8 cellular contexts compared by ENCODE assay signal in the genomic region with DNA sequence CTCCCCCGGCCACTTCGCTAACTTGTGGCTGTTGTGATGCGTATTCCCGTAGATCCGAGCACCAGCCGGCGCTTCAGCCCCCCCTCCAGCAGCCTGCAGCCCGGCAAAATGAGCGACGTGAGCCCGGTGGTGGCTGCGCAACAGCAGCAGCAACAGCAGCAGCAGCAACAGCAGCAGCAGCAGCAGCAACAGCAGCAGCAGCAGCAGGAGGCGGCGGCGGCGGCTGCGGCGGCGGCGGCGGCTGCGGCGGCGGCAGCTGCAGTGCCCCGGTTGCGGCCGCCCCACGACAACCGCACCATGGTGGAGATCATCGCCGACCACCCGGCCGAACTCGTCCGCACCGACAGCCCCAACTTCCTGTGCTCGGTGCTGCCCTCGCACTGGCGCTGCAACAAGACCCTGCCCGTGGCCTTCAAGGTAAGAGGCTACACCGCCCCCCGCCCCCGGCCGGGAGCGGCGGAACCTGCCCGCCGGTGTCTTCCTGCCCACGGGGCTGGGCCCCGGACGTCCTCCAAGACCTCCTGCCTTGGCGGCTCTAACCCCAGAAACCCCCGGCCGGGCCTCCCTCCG. TPM values are rescaled to one million over a fixed set of nuclear protein-coding genes. Genes with fewer than 3 reads are reported as not detected.
DNase-seq lines count a peak whose midpoint lies in the region; ATAC-seq and TF ChIP-seq lines count a peak whose summit lies in the region.

No MANE protein-coding gene starts in this region.

- POLR2A ChIA-PET in activated CD4-positive, alpha-beta T cell treated with anti-CD3 and anti-CD28 coated beads for 36 hours (lab: Charles Lee): no interaction called here

- peak overlapping the region; percentile 71 to 91 (median 80) for H3K27ac Mint-ChIP-seq in IgD-negative memory B cell
- H3K27ac Mint-ChIP-seq in activated CD4-positive, alpha-beta T cell treated with anti-CD3 and anti-CD28 coated beads for 36 hours: peak overlapping the region; percentile 93

- H3K27me3 ChIP-seq in BE2C: peaks cover 97% of the 10 kb centered on the region
- H3K27me3 ChIP-seq in stomach: peaks cover 3 to 75% (median 49%) of the 10 kb centered on the region in 3 donors

- H3K9me3 ChIP-seq in BE2C (no peaks in the 10 kb centered on the region), mesodermal cell (ENCODE audit: control insufficient read depth, low read length) (no peaks in the 10 kb centered on the region), stomach (no peaks in the 10 kb centered on the region)

- peaks cover 43% of the 10 kb centered on the region for H3K27me3 Mint-ChIP-seq in IgD-negative memory B cell
- peaks cover 11% of the 10 kb centered on the region for H3K27me3 Mint-ChIP-seq in activated CD4-positive, alpha-beta T cell treated with anti-CD3 and anti-CD28 coated beads for 36 hours

- H3K4me3 Mint-ChIP-seq in IgD-negative memory B cell: peak overlapping the region; percentile 88 to 98 (median 96)
- peak overlapping the region; percentile 90 for H3K4me3 Mint-ChIP-seq in activated CD4-positive, alpha-beta T cell treated with anti-CD3 and anti-CD28 coated beads for 36 hours

- TF ChIP-seq POLR2A in stomach (IDR thresholded peaks at IDR 0.05): no peak

- CTCF ChIA-PET in activated CD4-positive, alpha-beta T cell treated with anti-CD3 and anti-CD28 coated beads for 36 hours (lab: Charles Lee): interaction anchor here (1.1 kb wide), 1 partner anchor 500 kb away, joined by 3 read pairs; no protein-coding TSS in a partner anchor

- 0 to 2% methylated on average over 36 to 51 of the region's 55 CpGs for whole genome bisulfite sequencing in mesodermal cell (ENCODE audit: insufficient coverage in 2 of 2), 2 experiments
- WGBS in stomach, 5 donors: 0 to 1% (median 1%) methylated on average over 31 to 55 of the region's 55 CpGs

- H3K4me1 ChIP-seq in BE2C (no peaks in the 10 kb centered on the region), mesodermal cell (ENCODE audit: control insufficient read depth, insufficient read depth, low read length, poor library complexity, severe bottlenecking) (peaks cover 15% of the 10 kb centered on the region), stomach (peaks cover 32 to 51% (median 48%) of the 10 kb centered on the region in 4 donors)

- intact Hi-C loops in activated CD4-positive, alpha-beta T cell treated with anti-CD3 and anti-CD28 coated beads for 36 hours (cut with DNase I, micrococcal nuclease): loop anchor here (1.0 to 5.0 kb wide), 11 partner anchors 14 to 780 kb away; no protein-coding TSS in a partner anchor
- intact Hi-C loops in stomach (cut with DNase I; ENCODE audit: low total_unique reads): no loop called here

- no peak overlapping the region for H3K27ac ChIP-seq in mesodermal cell (ENCODE audit: low read depth, low read length, severe bottlenecking)
- peak overlapping the region; percentile 76 to 87 (median 82) for H3K27ac ChIP-seq in stomach

- H3K4me3 ChIP-seq in BE2C (ENCODE audit: low read depth, low read length) (peak overlapping the region; percentile 20; the same call in 1 of the 2 replicates), mesodermal cell (ENCODE audit: extremely low read depth, insufficient read depth, low read length, poor library complexity, severe bottlenecking) (peak overlapping the region; percentile 75), stomach (peak overlapping the region; percentile 56 to 73 (median 63))

- H3K9me3 Mint-ChIP-seq in IgD-negative memory B cell: peaks cover 0 to 2% (median 0%) of the 10 kb centered on the region in 3 donors
- no peaks in the 10 kb centered on the region for H3K9me3 Mint-ChIP-seq in activated CD4-positive, alpha-beta T cell treated with anti-CD3 and anti-CD28 coated beads for 36 hours (ENCODE audit: low read depth)

- H3K36me3 Mint-ChIP-seq in IgD-negative memory B cell: no peaks in the 10 kb centered on the region
- H3K36me3 Mint-ChIP-seq in activated CD4-positive, alpha-beta T cell treated with anti-CD3 and anti-CD28 coated beads for 36 hours (ENCODE audit: low read depth): peaks cover 19% of the 10 kb centered on the region

- peak; percentile 10 for ATAC-seq in activated CD4-positive, alpha-beta T cell treated with anti-CD3 and anti-CD28 coated beads for 36 hours

- H3K4me1 Mint-ChIP-seq in IgD-negative memory B cell: peaks cover 13 to 29% (median 27%) of the 10 kb centered on the region in 3 donors
- peaks cover 38% of the 10 kb centered on the region for H3K4me1 Mint-ChIP-seq in activated CD4-positive, alpha-beta T cell treated with anti-CD3 and anti-CD28 coated beads for 36 hours

- TF ChIP-seq CTCF in BE2C (IDR thresholded peaks at IDR 0.05; ENCODE audit: low read depth, low read length): no peak
- no peak for TF ChIP-seq CTCF in stomach (IDR thresholded peaks at IDR 0.05)

- DNase-seq in BE2C (peak; percentile 12), stomach (peak; percentile 36), SKM-1 (lab: John Stamatoyannopoulos, UW; ENCODE audit: unreplicated experiment) (no peak), NCI-H128 (lab: John Stamatoyannopoulos, UW; ENCODE audit: unreplicated experiment) (no peak)
- DNase-seq in activated CD4-positive, alpha-beta T cell treated with anti-CD3 and anti-CD28 coated beads for 36 hours: peak; percentile 76
- peak; percentile 28 for DNase-seq in effector CD4-positive, alpha-beta T cell

- H3K36me3 ChIP-seq in BE2C (no peaks in the 10 kb centered on the region), mesodermal cell (ENCODE audit: control insufficient read depth, insufficient read depth, low read length) (no peaks in the 10 kb centered on the region), stomach (no peaks in the 10 kb centered on the region)

- no peak for TF ChIP-seq EP300 in stomach (IDR thresholded peaks at IDR 0.05)

RNA-seq across cellular contexts. Expression of gene SUPT3H, which starts 44.9 kb away (rescaled TPM):
- 7.4 TPM for polyA plus RNA-seq in BE2C (2012; ENCODE audit: insufficient read depth, insufficient read length, low read depth)
- 8.5 TPM for polyA plus RNA-seq in IgD-negative memory B cell
- 10 to 100 TPM; 15.5 TPM for total RNA-seq in activated CD4-positive, alpha-beta T cell treated with anti-CD3 and anti-CD28 coated beads for 36 hours
- 18.9 TPM for polyA plus RNA-seq in mesodermal cell (2013, experiment 1 of 2)
- 25.7 TPM for polyA plus RNA-seq in mesodermal cell (2013, experiment 2 of 2)
- total RNA-seq in stomach: 10 to 100 TPM in 1 of 5 donors, 1 to 10 TPM in 2, under 1 TPM in 1, not detected in 1; 0.29 to 16.2 (median 2.6) TPM
- polyA plus RNA-seq in stomach: 1 to 10 TPM; 4.0 to 5.0 (median 4.0) TPM

Comparison
In these comparisons a context has a peak if more than half of its experiments do, and no peak if none do; other contexts are left out.
1. DNase-seq: peak in BE2C (single experiment), activated CD4-positive, alpha-beta T cell treated with anti-CD3 and anti-CD28 coated beads for 36 hours (single experiment), effector CD4-positive, alpha-beta T cell (single experiment) and stomach (single experiment); none in SKM-1 (single experiment) and NCI-H128 (single experiment).
2. H3K4me3 ChIP-seq: peak in every context shown above with its lines; median percentile 75 in mesodermal cell; 63 in stomach; 20 in BE2C.